Comparison of ENCODE assay signal across 23 cellular contexts in the genomic region with DNA sequence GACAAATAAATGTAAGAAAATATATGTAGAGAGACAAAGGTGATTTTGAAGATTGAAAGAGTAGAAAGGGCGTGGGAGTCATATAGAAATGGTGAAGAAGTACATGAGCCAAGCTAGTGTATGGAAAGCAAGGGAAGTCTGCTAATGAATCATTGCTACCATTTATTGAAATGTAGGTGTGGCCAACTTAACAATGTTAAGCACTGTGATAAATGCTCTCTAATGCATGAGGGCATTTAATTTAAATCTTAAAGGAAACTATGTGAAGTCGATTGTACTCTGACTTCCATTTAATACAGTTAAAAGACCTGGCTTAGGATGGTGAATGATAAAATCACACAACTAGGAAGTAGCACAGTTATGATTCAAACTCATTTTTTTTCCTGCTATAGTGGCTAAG.
"Had no signal": no experiment of that assay in that cellular context is flagged by ENCODE, and none has a peak within 500 bp of the region (broad histone marks: within the 10 kb centered on the region; RNA-seq: fewer than 3 reads in every experiment).

No MANE protein-coding gene starts in this region.

- H3K4me3 ChIP-seq: adrenal gland, ascending aorta, dorsolateral prefrontal cortex, lung, suprapubic skin, tibial nerve had no signal

- H3K9me3 ChIP-seq: adrenal gland, ascending aorta, suprapubic skin, tibial nerve had no signal

- H3K4me1 ChIP-seq: adrenal gland, ascending aorta, suprapubic skin, tibial nerve had no signal

- H3K36me3 ChIP-seq: adrenal gland, ascending aorta, brain microvascular endothelial cell, suprapubic skin, tibial nerve had no signal

- DNase-seq: activated CD4-positive, alpha-beta T cell treated with anti-CD3 and anti-CD28 coated beads for 4 hours; activated CD4-positive, alpha-beta T cell treated with anti-CD3 and anti-CD28 coated beads, Interleukin-2, amount 50 U/mL, for 48 hours; activated CD4-positive, CD25-positive, alpha-beta regulatory T cell; activated CD8-positive, alpha-beta memory T cell treated with anti-CD3 and anti-CD28 coated beads, Interleukin-2, amount 50 U/mL, for 48 hours; activated naive CD4-positive, alpha-beta T cell; activated T-cell treated with anti-CD3 and anti-CD28 coated beads, Interleukin-2, amount 50 U/mL, for 4 hours; adrenal gland; brain microvascular endothelial cell; dorsolateral prefrontal cortex; effector memory CD8-positive, alpha-beta T cell; immature natural killer cell; naive thymus-derived CD4-positive, alpha-beta T cell; small intestine; stimulated activated CD4-positive, alpha-beta T cell treated with anti-CD3 and anti-CD28 coated beads, Interleukin-2, amount 100 ng/mL, for 24 hours; stimulated activated naive CD8-positive, alpha-beta T cell treated with anti-CD3 and anti-CD28 coated beads, Interleukin-15, amount 100 ng/mL, for 72 hours; T1000 had no signal

- H3K27ac ChIP-seq: adrenal gland, ascending aorta, brain microvascular endothelial cell, dorsolateral prefrontal cortex, suprapubic skin, tibial nerve had no signal

- ATAC-seq: activated T-cell treated with anti-CD3 and anti-CD28 coated beads, Interleukin-2, amount 50 U/mL, for 4 hours; effector memory CD8-positive, alpha-beta T cell; left lobe of liver; naive thymus-derived CD4-positive, alpha-beta T cell; sciatic nerve; stimulated activated effector memory CD8-positive, alpha-beta T cell treated with anti-CD3 and anti-CD28 coated beads, Interleukin-12 subunit alpha, Interleukin-12 subunit beta, amount 100 ng/mL, for 72 hours; stimulated activated naive CD8-positive, alpha-beta T cell treated with anti-CD3 and anti-CD28 coated beads, Interleukin-15, amount 100 ng/mL, for 72 hours had no signal

- H3K27me3 ChIP-seq: adrenal gland, ascending aorta, brain microvascular endothelial cell, dorsolateral prefrontal cortex, suprapubic skin, tibial nerve had no signal
